In genomic region chr2:159091381-159091780, GRCh38 we compare ENCODE assay signal across 9 cellular contexts.
DNase-seq lines count a peak whose midpoint lies in the region; ATAC-seq and TF ChIP-seq lines count a peak whose summit lies in the region.
"Had no signal": no experiment of that assay in that cellular context is flagged by ENCODE, and none has a peak within 500 bp of the region (broad histone marks: within the 10 kb centered on the region; RNA-seq: fewer than 3 reads in every experiment).

No MANE protein-coding gene starts in this region.

- H3K4me1 ChIP-seq in A673 (ENCODE audit: insufficient read depth, low read length, poor library complexity, severe bottlenecking) = peaks cover 49% of the 10 kb centered on the region
- peaks cover 40 to 55% of the 10 kb centered on the region in 2 donors for H3K4me1 ChIP-seq in mucosa of rectum (ENCODE audit: control insufficient read depth in 2 of 2, insufficient read depth in 2 of 2, low read length in 2 of 2)

- DNase-seq in A673 (ENCODE audit: low spot score) = peak; percentile 87
- peak; percentile 73 for DNase-seq in LHCN-M2 (ENCODE audit: low read depth)
- peak; percentile 84 to 89 for DNase-seq in cardiac fibroblast (ENCODE audit: low read depth in 2 of 2)
- no peak for DNase-seq in caudate nucleus (lab: John Stamatoyannopoulos, UW)
- no peak for DNase-seq in DMS114 treated with DMSO at 0.1 percent for 48 hours (lab: John Stamatoyannopoulos, UW; ENCODE audit: unreplicated experiment)
- no peak for DNase-seq in AML-193 (lab: John Stamatoyannopoulos, UW)
- DNase-seq: DMS79 treated with DMSO at 0.1 percent for 48 hours had no signal

- no peak for TF ChIP-seq CTCF in A673 (conservative IDR thresholded peaks at IDR 0.05; ENCODE audit: low read depth, low read length)
- TF ChIP-seq CTCF in cardiac fibroblast (IDR thresholded peaks at IDR 0.05; ENCODE audit: low read depth, low read length) = no peak

- CTCF ChIA-PET in A673 (lab: Charles Lee) = no interaction called here

- no peak overlapping the region for H3K4me3 ChIP-seq in A673 (ENCODE audit: low read depth, low read length, poor library complexity, severe bottlenecking)
- no peak overlapping the region for H3K4me3 ChIP-seq in cardiac fibroblast (replicated peaks in 1 of 2; ENCODE audit: low read depth in 2 of 2, low read length in 2 of 2)
- no peak overlapping the region for H3K4me3 ChIP-seq in mucosa of rectum (ENCODE audit: low read length in 2 of 2)

- ATAC-seq in GM21381 (IDR thresholded peaks at IDR 0.05; ENCODE audit: unreplicated experiment) = no peak

- peak overlapping the region; percentile 8 to 15 for H3K9ac ChIP-seq in mucosa of rectum (ENCODE audit: low read depth in 1 of 2, low read length in 2 of 2)

- H3K27ac ChIP-seq in A673 (ENCODE audit: low read depth, low read length, poor library complexity, severe bottlenecking) (peak overlapping the region; percentile 44), mucosa of rectum (ENCODE audit: low read depth in 2 of 2, low read length in 2 of 2) (peak overlapping the region; percentile 61 to 62), caudate nucleus (ENCODE audit: low read depth, low read length) (no peak overlapping the region)

- no peaks in the 10 kb centered on the region for H3K27me3 ChIP-seq in A673 (replicated peaks; ENCODE audit: insufficient read depth, low read depth, low read length, poor library complexity)
- H3K27me3 ChIP-seq in mucosa of rectum (ENCODE audit: control insufficient read depth in 2 of 2, insufficient read depth in 2 of 2, low read length in 2 of 2) = no peaks in the 10 kb centered on the region

- no TSS peak for BruUV-seq in A673 (replicated peaks; lab: Mats Ljungman, UMichigan)

- H3K9me3 ChIP-seq in A673 (ENCODE audit: low read depth, low read length, poor library complexity, severe bottlenecking) (peaks cover 9% of the 10 kb centered on the region), mucosa of rectum (ENCODE audit: control insufficient read depth in 2 of 2, low read length in 2 of 2) (peaks cover 0 to 1% of the 10 kb centered on the region in 2 donors)

- POLR2A ChIA-PET in A673 (lab: Charles Lee; ENCODE audit: low non-redundant PET) = no interaction called here

- no peaks in the 10 kb centered on the region for H3K36me3 ChIP-seq in A673 (ENCODE audit: insufficient read depth, low read length, poor library complexity, severe bottlenecking)
- no peaks in the 10 kb centered on the region for H3K36me3 ChIP-seq in mucosa of rectum (ENCODE audit: control insufficient read depth in 2 of 2, insufficient read depth in 2 of 2, low read length in 2 of 2)

- intact Hi-C loops in A673 (cut with micrococcal nuclease; ENCODE audit: unreplicated experiment) = no loop called here

Comparison
In these comparisons a context has a peak if more than half of its experiments do, and no peak if none do; other contexts are left out.
1. DNase-seq: peak in A673 (single experiment), LHCN-M2 (single experiment) and cardiac fibroblast (2 of 2); none in caudate nucleus (0 of 61), DMS114 treated with DMSO at 0.1 percent for 48 hours (single experiment) and AML-193 (0 of 2).